Comparison of ENCODE assay signal across 8 cellular contexts in the genomic region with DNA sequence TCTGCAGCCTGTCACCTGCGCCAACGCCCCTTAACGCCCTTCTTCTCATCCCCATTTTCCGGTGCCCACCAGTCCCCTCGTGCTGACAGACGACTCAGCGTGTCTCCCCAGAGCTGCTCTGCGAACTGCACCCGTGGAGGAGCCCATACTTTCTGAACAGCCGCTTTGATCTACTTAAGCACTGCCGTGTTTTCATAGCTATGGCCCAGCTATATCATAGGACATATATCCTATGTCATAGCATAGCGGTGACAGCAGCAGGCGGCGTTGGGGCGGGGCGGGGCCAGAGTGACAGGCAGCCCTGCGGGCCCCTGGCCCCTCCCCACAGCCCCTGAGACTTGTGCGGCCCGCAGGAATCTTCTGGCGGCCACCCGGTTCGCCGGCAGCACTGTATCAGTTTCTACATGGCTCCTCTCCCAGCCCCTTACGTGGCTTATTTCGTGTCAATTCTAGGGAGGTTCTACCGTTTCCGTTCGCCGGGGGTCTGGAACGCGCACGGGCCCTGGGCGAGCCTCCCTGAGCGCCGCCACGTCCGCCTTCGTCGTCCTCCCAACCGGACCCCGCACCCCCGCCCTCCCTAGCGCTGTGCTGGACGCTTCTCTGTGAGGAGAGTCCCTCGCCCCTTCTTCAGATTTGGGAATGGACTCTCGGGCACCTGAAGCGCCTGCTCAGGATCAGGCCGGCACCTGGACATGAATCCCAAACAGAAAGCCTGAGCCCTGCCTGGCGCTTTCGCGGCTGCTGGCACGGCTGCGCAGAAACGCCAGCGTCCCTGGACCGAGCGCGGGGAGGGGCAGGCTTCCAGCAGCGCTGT. TPM values are rescaled to one million over a fixed set of nuclear protein-coding genes. Genes with fewer than 3 reads are reported as not detected.
DNase-seq lines count a peak whose midpoint lies in the region; ATAC-seq and TF ChIP-seq lines count a peak whose summit lies in the region.

No MANE protein-coding gene starts in this region.

- H3K9me3 ChIP-seq in right cardiac atrium (ENCODE audit: control insufficient read depth, low read length) (no peaks in the 10 kb centered on the region), prostate gland (no peaks in the 10 kb centered on the region)

- intact Hi-C loops in right cardiac atrium (cut with DNase I) (no loop called here), prostate gland (cut with DNase I) (loop anchor here (2.0 kb wide), 1 partner anchor 18 kb away; no protein-coding TSS in a partner anchor)

- DNase-seq in NCI-H1092 (lab: John Stamatoyannopoulos, UW) (peak; percentile 62), T follicular helper cell (ENCODE audit: low read depth) (peak; percentile 46), anterior cingulate cortex (lab: John Stamatoyannopoulos, UW) (peak; percentile 38 to 89 (median 75)), right cardiac atrium (peak; percentile 84 to 94 (median 94)), prostate gland (ENCODE audit: low spot score) (peak; percentile 81), GOT3 (lab: John Stamatoyannopoulos, UW) (no peak)

- 1% methylated on average over 59 of the region's 59 CpGs for WGBS in right cardiac atrium
- WGBS in prostate gland, result 3% methylated on average over 59 of the region's 59 CpGs

- peak; percentile 10 for TF ChIP-seq POLR2A in prostate gland (IDR thresholded peaks at IDR 0.05)

- no peak for TF ChIP-seq CTCF in GM12875 (IDR thresholded peaks at IDR 0.05; ENCODE audit: borderline replicate concordance, insufficient read depth, low read depth, low read length)
- peak in 1 of 4 experiments; percentile 25 for TF ChIP-seq CTCF in prostate gland (IDR thresholded peaks at IDR 0.05)

- H3K4me1 ChIP-seq in right cardiac atrium (ENCODE audit: control insufficient read depth, insufficient read depth, low read length) (peaks cover 13% of the 10 kb centered on the region), prostate gland (replicated peaks) (no peaks in the 10 kb centered on the region)

- no peaks in the 10 kb centered on the region for H3K27me3 ChIP-seq in right cardiac atrium (ENCODE audit: control insufficient read depth, insufficient read depth)
- H3K27me3 ChIP-seq in prostate gland (replicated peaks; ENCODE audit: insufficient read depth), result no peaks in the 10 kb centered on the region

- ATAC-seq in HG02610 (IDR thresholded peaks at IDR 0.05; ENCODE audit: unreplicated experiment) (peak; percentile 97), right cardiac atrium (peak; percentile 89 to 91)

- H3K4me3 ChIP-seq in GM12875 (ENCODE audit: low read depth, low read length), result peak overlapping the region; percentile 63
- peak overlapping the region; percentile 65 for H3K4me3 ChIP-seq in right cardiac atrium (ENCODE audit: low read length)
- H3K4me3 ChIP-seq in prostate gland, result peak overlapping the region; percentile 66 to 70

- H3K27ac ChIP-seq in right cardiac atrium (ENCODE audit: low read length) (peak overlapping the region; percentile 66), prostate gland (peak overlapping the region; percentile 96 to 97)

- no peaks in the 10 kb centered on the region for H3K36me3 ChIP-seq in prostate gland

RNA-seq across cellular contexts. Expression of a gene that starts 35.4 kb away (rescaled TPM):
- 10 to 100 TPM; 22.9 to 26.0 (median 24.8) TPM for total RNA-seq in right cardiac atrium
- polyA plus RNA-seq in right cardiac atrium, result 16.4 TPM
- 10 to 100 TPM; 37.1 to 93.6 TPM for total RNA-seq in prostate gland

RNA-seq across cellular contexts. Expression of a gene that starts 48.6 kb away (rescaled TPM):
- total RNA-seq in right cardiac atrium (10 to 100 TPM; 48.0 to 59.9 (median 55.8) TPM), prostate gland (100 to 1,000 TPM in 1 of 2 donors, 10 to 100 TPM in 1; 71.4 to 106 TPM)
- polyA plus RNA-seq in right cardiac atrium, result 50.4 TPM
